ENCODE assay signal across 18 cellular contexts in genomic region chr19:34034318-34034846, GRCh38.
DNase-seq lines count a peak whose midpoint lies in the region; ATAC-seq and TF ChIP-seq lines count a peak whose summit lies in the region.
"Had no signal": no experiment of that assay in that cellular context is flagged by ENCODE, and none has a peak within 500 bp of the region (broad histone marks: within the 10 kb centered on the region; RNA-seq: fewer than 3 reads in every experiment).

No MANE protein-coding gene starts in this region.

- ATAC-seq in RWPE2 (ENCODE audit: low read depth) (peak; percentile 50), GM18519 (IDR thresholded peaks at IDR 0.05; ENCODE audit: low FRiP score, unreplicated experiment) (no peak)
- ATAC-seq: GM12878, GM23338, HCT116 had no signal

- TF ChIP-seq POLR2A in stomach (IDR thresholded peaks at IDR 0.05): no peak
- TF ChIP-seq POLR2A in uterus (IDR thresholded peaks at IDR 0.05): no peak

- H4K20me1 ChIP-seq in BLaER1: no peaks in the 10 kb centered on the region
- H4K20me1 ChIP-seq in PC-9 (ENCODE audit: insufficient read depth): no peaks in the 10 kb centered on the region

- DNase-seq in LoVo (ENCODE audit: low spot score): peak; percentile 3
- DNase-seq in RWPE2 (ENCODE audit: low spot score): no peak
- DNase-seq in stomach: peak; percentile 49
- no peak for DNase-seq in PC-9
- DNase-seq in uterus: no peak
- DNase-seq: 8988T; Calu3; CD4-positive, alpha-beta T cell; CD8-positive, alpha-beta memory T cell; COR-L47; EL; GDM1; H9 had no signal

- intact Hi-C loops in stomach (cut with DNase I; ENCODE audit: low total_unique reads) (no loop called here), PC-9 (cut with micrococcal nuclease; ENCODE audit: unreplicated experiment) (no loop called here), uterus (cut with DNase I; ENCODE audit: low total_unique reads) (no loop called here)

- CTCF ChIA-PET in PC-9 (lab: Charles Lee): no interaction called here

- no peak overlapping the region for H2AFZ ChIP-seq in PC-9
- H2AFZ ChIP-seq: GM23338 had no signal

- no peaks in the 10 kb centered on the region for H3K9me2 ChIP-seq in PC-9 (ENCODE audit: insufficient read depth)

- BruUV-seq in PC-9 (replicated peaks; lab: Mats Ljungman, UMichigan): no TSS peak

- H3K79me2 ChIP-seq in PC-9 (ENCODE audit: low read depth): no peaks in the 10 kb centered on the region

- no peak for TF ChIP-seq EP300 in stomach (IDR thresholded peaks at IDR 0.05)

- 31 to 61% (median 54%) methylated on average over 2 of the region's 2 CpGs for WGBS in stomach, 5 donors

- POLR2A ChIA-PET in PC-9 (lab: Charles Lee; ENCODE audit: unreplicated experiment): no interaction called here

- no peaks in the 10 kb centered on the region for H3F3A ChIP-seq in PC-9 (ENCODE audit: insufficient read depth, low read depth)

- no peaks in the 10 kb centered on the region for H3K27me3 ChIP-seq in BLaER1
- H3K27me3 ChIP-seq in RWPE2 (ENCODE audit: insufficient read depth, poor library complexity, severe bottlenecking): no peaks in the 10 kb centered on the region
- no peaks in the 10 kb centered on the region for H3K27me3 ChIP-seq in stomach
- peaks cover 76% of the 10 kb centered on the region for H3K27me3 ChIP-seq in PC-9 (ENCODE audit: insufficient read depth, low read depth)
- H3K27me3 ChIP-seq in uterus: no peaks in the 10 kb centered on the region

- H3K9me3 ChIP-seq in BLaER1 (no peaks in the 10 kb centered on the region), RWPE2 (ENCODE audit: severe bottlenecking) (no peaks in the 10 kb centered on the region), stomach (no peaks in the 10 kb centered on the region), PC-9 (ENCODE audit: insufficient read depth, low read depth) (no peaks in the 10 kb centered on the region), uterus (no peaks in the 10 kb centered on the region)

- TF ChIP-seq CTCF in RWPE2 (IDR thresholded peaks at IDR 0.05; ENCODE audit: poor library complexity, severe bottlenecking) (no peak), stomach (IDR thresholded peaks at IDR 0.05) (no peak), PC-9 (conservative IDR thresholded peaks at IDR 0.05) (no peak), uterus (IDR thresholded peaks at IDR 0.05) (no peak)

- H3K4me2 ChIP-seq in BLaER1 (peak overlapping the region; percentile 87), PC-9 (no peak overlapping the region)
- H3K4me2 ChIP-seq: GM23338 had no signal

- H3K4me3 ChIP-seq in BLaER1: no peak overlapping the region
- H3K4me3 ChIP-seq in RWPE2 (ENCODE audit: severe bottlenecking): no peak overlapping the region
- no peak overlapping the region for H3K4me3 ChIP-seq in stomach
- no peak overlapping the region for H3K4me3 ChIP-seq in PC-9
- no peak overlapping the region for H3K4me3 ChIP-seq in uterus
- H3K4me3 ChIP-seq: GM12878, GM23338 had no signal

- H3K27ac ChIP-seq in BLaER1 (peak overlapping the region; percentile 64), RWPE2 (ENCODE audit: poor library complexity, severe bottlenecking) (no peak overlapping the region), stomach (no peak overlapping the region), PC-9 (no peak overlapping the region), uterus (no peak overlapping the region)

- H3K4me1 ChIP-seq in BLaER1: peaks cover 73% of the 10 kb centered on the region
- no peaks in the 10 kb centered on the region for H3K4me1 ChIP-seq in RWPE2 (ENCODE audit: insufficient read depth, poor library complexity, severe bottlenecking)
- no peaks in the 10 kb centered on the region for H3K4me1 ChIP-seq in stomach
- no peaks in the 10 kb centered on the region for H3K4me1 ChIP-seq in PC-9 (replicated peaks; ENCODE audit: insufficient read depth)
- H3K4me1 ChIP-seq in uterus: no peaks in the 10 kb centered on the region

- no peaks in the 10 kb centered on the region for H3K36me3 ChIP-seq in BLaER1
- H3K36me3 ChIP-seq in RWPE2 (ENCODE audit: low read depth): no peaks in the 10 kb centered on the region
- H3K36me3 ChIP-seq in stomach: no peaks in the 10 kb centered on the region
- no peaks in the 10 kb centered on the region for H3K36me3 ChIP-seq in PC-9 (ENCODE audit: low read depth)
- H3K36me3 ChIP-seq in uterus: no peaks in the 10 kb centered on the region

- no peak overlapping the region for H3K9ac ChIP-seq in BLaER1

Comparison
In these comparisons a context has a peak if more than half of its experiments do, and no peak if none do; other contexts are left out.
1. DNase-seq: peak in LoVo (single experiment) and stomach (single experiment); none in RWPE2 (single experiment), PC-9 (0 of 2) and uterus (0 of 2).